Comparison of ENCODE assay signal across 1 cellular context in the genomic region with DNA sequence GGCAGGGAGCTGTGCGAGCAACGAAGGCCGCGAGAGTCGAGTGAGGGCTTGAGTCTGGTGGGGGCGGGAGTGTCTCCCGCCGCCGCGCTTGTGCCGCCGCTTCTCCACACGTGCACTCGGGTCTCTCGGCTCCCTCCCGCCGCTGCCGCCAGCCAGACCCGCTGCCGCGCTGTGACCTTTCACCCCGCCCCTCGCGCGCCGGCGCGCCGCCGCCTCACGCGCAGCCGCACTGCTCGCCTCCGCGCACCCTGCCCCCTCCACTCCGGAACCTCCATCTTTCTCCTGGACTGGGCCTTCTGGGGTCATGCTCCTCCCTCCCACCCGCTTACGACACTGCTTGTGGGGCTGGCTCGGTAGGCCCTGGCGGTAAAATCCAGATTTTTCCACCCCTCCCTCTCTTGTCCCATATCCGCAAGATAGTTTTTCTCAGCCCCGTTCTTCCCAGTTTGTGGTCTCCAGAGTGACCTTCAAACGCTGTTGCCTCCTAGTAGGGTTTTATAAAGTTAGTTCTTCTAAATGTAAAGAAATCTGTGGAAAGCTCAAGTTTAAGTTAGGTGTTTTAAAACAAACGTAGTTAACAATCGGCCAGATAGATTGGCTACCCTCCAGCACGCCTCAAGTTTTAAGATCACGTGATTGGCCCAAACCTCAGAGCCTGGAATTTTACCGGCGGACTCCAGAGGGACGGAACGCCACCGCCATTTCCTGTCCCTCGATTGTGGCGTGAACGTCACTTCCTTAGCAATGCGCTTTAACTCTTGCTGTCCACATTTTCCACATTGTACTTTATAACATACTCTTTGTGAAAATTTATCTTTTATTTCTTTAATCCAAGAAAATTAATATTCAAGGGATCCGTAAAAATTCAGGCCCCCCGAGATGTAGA.
TF ChIP-seq lines count a peak whose summit lies in the region.

A gene (minus strand): TSS at position 181 of the 886 bp plus-strand sequence. CDS start 300 bp downstream, outside the sequence.

TF ChIP-seq in K562, 482 proteins besides CTCF, POLR2A, EP300 and RAD21 (continued from another document and continues in another):
- TF ChIP-seq MCM7 (IDR thresholded peaks at IDR 0.05) (no peak), YY1 (IDR thresholded peaks at IDR 0.05; ENCODE audit: borderline replicate concordance in 1 of 3, control insufficient read depth in 1 of 3, extremely low read depth in 1 of 3, insufficient read depth in 3 of 3, insufficient read length in 1 of 3, insufficient replicate concordance in 2 of 3, low read depth in 1 of 3, low read length in 2 of 3) (peak; percentile 7 to 89 (median 68)), NR1H2 (CRISPR knock-in tag; IDR thresholded peaks at IDR 0.05) (no peak), ZNF717 (CRISPR knock-in tag; IDR thresholded peaks at IDR 0.05) (no peak), HMG20B (CRISPR knock-in tag; IDR thresholded peaks at IDR 0.05) (no peak), CBFB (CRISPR knock-in tag; IDR thresholded peaks at IDR 0.05) (no peak), CHD2 (IDR thresholded peaks at IDR 0.05; ENCODE audit: low read depth, low read length) (no peak; the same call in 1 of the 2 replicates), NFE2L1 (tag; IDR thresholded peaks at IDR 0.05; ENCODE audit: borderline replicate concordance, low read depth) (no peak), ZNF311 (CRISPR knock-in tag; IDR thresholded peaks at IDR 0.05) (no peak), RFX7 (CRISPR knock-in tag; IDR thresholded peaks at IDR 0.05) (no peak), ZNF165 (CRISPR knock-in tag; IDR thresholded peaks at IDR 0.05; ENCODE audit: borderline replicate concordance) (no peak), DDX20 (tag; IDR thresholded peaks at IDR 0.05; ENCODE audit: low read depth) (no peak), JUND (IDR thresholded peaks at IDR 0.05; ENCODE audit: borderline replicate concordance, low read depth, low read length) (no peak), JUND (tag; IDR thresholded peaks at IDR 0.05; ENCODE audit: borderline replicate concordance, low read depth, low read length) (0 out of 3 replicates have a peak, but pooled peaks have one; percentile 49), HDAC3 (IDR thresholded peaks at IDR 0.05; ENCODE audit: borderline replicate concordance, partially characterized antibody) (no peak), MCM3 (IDR thresholded peaks at IDR 0.05) (no peak), SRF (CRISPR knock-in tag; IDR thresholded peaks at IDR 0.05) (no peak), MYBL2 (IDR thresholded peaks at IDR 0.05; ENCODE audit: low read depth) (no peak), MYBL2 (CRISPR knock-in tag; IDR thresholded peaks at IDR 0.05; ENCODE audit: borderline replicate concordance) (no peak), ZC3H8 (IDR thresholded peaks at IDR 0.05) (no peak), TCF7 (IDR thresholded peaks at IDR 0.05; ENCODE audit: borderline replicate concordance) (no peak), IFI16 (CRISPR knock-in tag; IDR thresholded peaks at IDR 0.05) (no peak), GTF2F1 (IDR thresholded peaks at IDR 0.05; ENCODE audit: low read depth, low read length) (no peak), NONO (IDR thresholded peaks at IDR 0.05; ENCODE audit: low read depth in 2 of 2, low read length in 1 of 2) (no peak), STAG1 (CRISPR knock-in tag; IDR thresholded peaks at IDR 0.05; ENCODE audit: borderline replicate concordance) (no peak), RAD51 (IDR thresholded peaks at IDR 0.05; ENCODE audit: borderline replicate concordance, low read depth) (peak; percentile 92), CC2D1A (IDR thresholded peaks at IDR 0.05) (no peak), ZNF184 (CRISPR knock-in tag; IDR thresholded peaks at IDR 0.05) (no peak), IRF2 (CRISPR knock-in tag; IDR thresholded peaks at IDR 0.05) (no peak), RNF2 (IDR thresholded peaks at IDR 0.05) (peak; percentile 71), SIRT6 (IDR thresholded peaks at IDR 0.05; ENCODE audit: low read depth, low read length) (no peak), ETV5 (CRISPR knock-in tag; IDR thresholded peaks at IDR 0.05; ENCODE audit: low read depth) (no peak), CHD4 (IDR thresholded peaks at IDR 0.05; ENCODE audit: insufficient read depth, insufficient replicate concordance, low read depth, low read length, poor library complexity, severe bottlenecking) (no peak), ZFP1 (CRISPR knock-in tag; IDR thresholded peaks at IDR 0.05) (no peak), HNRNPK (IDR thresholded peaks at IDR 0.05; ENCODE audit: low read depth, low read length, poor library complexity, severe bottlenecking) (no peak), TRIM28 (IDR thresholded peaks at IDR 0.05) (no peak), MTF1 (CRISPR knock-in tag; IDR thresholded peaks at IDR 0.05; ENCODE audit: borderline replicate concordance) (no peak), HEY1 (CRISPR knock-in tag; IDR thresholded peaks at IDR 0.05; ENCODE audit: borderline replicate concordance) (no peak), RBM17 (IDR thresholded peaks at IDR 0.05; ENCODE audit: borderline replicate concordance, low read depth, low read length) (no peak), ZNF644 (tag; IDR thresholded peaks at IDR 0.05; ENCODE audit: low read depth) (no peak)
- TF ChIP-seq, protein P1, sequence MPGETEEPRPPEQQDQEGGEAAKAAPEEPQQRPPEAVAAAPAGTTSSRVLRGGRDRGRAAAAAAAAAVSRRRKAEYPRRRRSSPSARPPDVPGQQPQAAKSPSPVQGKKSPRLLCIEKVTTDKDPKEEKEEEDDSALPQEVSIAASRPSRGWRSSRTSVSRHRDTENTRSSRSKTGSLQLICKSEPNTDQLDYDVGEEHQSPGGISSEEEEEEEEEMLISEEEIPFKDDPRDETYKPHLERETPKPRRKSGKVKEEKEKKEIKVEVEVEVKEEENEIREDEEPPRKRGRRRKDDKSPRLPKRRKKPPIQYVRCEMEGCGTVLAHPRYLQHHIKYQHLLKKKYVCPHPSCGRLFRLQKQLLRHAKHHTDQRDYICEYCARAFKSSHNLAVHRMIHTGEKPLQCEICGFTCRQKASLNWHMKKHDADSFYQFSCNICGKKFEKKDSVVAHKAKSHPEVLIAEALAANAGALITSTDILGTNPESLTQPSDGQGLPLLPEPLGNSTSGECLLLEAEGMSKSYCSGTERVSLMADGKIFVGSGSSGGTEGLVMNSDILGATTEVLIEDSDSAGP (CRISPR knock-in tag; IDR thresholded peaks at IDR 0.05) = no peak
- TF ChIP-seq, protein P2, sequence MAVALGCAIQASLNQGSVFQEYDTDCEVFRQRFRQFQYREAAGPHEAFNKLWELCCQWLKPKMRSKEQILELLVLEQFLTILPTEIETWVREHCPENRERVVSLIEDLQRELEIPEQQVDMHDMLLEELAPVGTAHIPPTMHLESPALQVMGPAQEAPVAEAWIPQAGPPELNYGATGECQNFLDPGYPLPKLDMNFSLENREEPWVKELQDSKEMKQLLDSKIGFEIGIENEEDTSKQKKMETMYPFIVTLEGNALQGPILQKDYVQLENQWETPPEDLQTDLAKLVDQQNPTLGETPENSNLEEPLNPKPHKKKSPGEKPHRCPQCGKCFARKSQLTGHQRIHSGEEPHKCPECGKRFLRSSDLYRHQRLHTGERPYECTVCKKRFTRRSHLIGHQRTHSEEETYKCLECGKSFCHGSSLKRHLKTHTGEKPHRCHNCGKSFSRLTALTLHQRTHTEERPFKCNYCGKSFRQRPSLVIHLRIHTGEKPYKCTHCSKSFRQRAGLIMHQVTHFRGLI (CRISPR knock-in tag; IDR thresholded peaks at IDR 0.05) = no peak
- TF ChIP-seq, protein P3, sequence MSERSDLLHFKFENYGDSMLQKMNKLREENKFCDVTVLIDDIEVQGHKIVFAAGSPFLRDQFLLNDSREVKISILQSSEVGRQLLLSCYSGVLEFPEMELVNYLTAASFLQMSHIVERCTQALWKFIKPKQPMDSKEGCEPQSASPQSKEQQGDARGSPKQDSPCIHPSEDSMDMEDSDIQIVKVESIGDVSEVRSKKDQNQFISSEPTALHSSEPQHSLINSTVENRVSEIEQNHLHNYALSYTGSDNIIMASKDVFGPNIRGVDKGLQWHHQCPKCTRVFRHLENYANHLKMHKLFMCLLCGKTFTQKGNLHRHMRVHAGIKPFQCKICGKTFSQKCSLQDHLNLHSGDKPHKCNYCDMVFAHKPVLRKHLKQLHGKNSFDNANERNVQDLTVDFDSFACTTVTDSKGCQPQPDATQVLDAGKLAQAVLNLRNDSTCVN (CRISPR knock-in tag; IDR thresholded peaks at IDR 0.05) = no peak
- TF ChIP-seq, protein P4, sequence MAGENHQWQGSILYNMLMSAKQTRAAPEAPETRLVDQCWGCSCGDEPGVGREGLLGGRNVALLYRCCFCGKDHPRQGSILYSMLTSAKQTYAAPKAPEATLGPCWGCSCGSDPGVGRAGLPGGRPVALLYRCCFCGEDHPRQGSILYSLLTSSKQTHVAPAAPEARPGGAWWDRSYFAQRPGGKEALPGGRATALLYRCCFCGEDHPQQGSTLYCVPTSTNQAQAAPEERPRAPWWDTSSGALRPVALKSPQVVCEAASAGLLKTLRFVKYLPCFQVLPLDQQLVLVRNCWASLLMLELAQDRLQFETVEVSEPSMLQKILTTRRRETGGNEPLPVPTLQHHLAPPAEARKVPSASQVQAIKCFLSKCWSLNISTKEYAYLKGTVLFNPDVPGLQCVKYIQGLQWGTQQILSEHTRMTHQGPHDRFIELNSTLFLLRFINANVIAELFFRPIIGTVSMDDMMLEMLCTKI (IDR thresholded peaks at IDR 0.05; ENCODE audit: partially characterized antibody) = no peak
- TF ChIP-seq, protein P5, sequence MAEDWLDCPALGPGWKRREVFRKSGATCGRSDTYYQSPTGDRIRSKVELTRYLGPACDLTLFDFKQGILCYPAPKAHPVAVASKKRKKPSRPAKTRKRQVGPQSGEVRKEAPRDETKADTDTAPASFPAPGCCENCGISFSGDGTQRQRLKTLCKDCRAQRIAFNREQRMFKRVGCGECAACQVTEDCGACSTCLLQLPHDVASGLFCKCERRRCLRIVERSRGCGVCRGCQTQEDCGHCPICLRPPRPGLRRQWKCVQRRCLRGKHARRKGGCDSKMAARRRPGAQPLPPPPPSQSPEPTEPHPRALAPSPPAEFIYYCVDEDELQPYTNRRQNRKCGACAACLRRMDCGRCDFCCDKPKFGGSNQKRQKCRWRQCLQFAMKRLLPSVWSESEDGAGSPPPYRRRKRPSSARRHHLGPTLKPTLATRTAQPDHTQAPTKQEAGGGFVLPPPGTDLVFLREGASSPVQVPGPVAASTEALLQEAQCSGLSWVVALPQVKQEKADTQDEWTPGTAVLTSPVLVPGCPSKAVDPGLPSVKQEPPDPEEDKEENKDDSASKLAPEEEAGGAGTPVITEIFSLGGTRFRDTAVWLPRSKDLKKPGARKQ (CRISPR knock-in tag; IDR thresholded peaks at IDR 0.05) = no peak
- TF ChIP-seq, protein P6, sequence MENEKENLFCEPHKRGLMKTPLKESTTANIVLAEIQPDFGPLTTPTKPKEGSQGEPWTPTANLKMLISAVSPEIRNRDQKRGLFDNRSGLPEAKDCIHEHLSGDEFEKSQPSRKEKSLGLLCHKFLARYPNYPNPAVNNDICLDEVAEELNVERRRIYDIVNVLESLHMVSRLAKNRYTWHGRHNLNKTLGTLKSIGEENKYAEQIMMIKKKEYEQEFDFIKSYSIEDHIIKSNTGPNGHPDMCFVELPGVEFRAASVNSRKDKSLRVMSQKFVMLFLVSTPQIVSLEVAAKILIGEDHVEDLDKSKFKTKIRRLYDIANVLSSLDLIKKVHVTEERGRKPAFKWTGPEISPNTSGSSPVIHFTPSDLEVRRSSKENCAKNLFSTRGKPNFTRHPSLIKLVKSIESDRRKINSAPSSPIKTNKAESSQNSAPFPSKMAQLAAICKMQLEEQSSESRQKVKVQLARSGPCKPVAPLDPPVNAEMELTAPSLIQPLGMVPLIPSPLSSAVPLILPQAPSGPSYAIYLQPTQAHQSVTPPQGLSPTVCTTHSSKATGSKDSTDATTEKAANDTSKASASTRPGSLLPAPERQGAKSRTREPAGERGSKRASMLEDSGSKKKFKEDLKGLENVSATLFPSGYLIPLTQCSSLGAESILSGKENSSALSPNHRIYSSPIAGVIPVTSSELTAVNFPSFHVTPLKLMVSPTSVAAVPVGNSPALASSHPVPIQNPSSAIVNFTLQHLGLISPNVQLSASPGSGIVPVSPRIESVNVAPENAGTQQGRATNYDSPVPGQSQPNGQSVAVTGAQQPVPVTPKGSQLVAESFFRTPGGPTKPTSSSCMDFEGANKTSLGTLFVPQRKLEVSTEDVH (IDR thresholded peaks at IDR 0.05; ENCODE audit: low read depth, partially characterized antibody) = peak; percentile 48
- TF ChIP-seq, protein P7, sequence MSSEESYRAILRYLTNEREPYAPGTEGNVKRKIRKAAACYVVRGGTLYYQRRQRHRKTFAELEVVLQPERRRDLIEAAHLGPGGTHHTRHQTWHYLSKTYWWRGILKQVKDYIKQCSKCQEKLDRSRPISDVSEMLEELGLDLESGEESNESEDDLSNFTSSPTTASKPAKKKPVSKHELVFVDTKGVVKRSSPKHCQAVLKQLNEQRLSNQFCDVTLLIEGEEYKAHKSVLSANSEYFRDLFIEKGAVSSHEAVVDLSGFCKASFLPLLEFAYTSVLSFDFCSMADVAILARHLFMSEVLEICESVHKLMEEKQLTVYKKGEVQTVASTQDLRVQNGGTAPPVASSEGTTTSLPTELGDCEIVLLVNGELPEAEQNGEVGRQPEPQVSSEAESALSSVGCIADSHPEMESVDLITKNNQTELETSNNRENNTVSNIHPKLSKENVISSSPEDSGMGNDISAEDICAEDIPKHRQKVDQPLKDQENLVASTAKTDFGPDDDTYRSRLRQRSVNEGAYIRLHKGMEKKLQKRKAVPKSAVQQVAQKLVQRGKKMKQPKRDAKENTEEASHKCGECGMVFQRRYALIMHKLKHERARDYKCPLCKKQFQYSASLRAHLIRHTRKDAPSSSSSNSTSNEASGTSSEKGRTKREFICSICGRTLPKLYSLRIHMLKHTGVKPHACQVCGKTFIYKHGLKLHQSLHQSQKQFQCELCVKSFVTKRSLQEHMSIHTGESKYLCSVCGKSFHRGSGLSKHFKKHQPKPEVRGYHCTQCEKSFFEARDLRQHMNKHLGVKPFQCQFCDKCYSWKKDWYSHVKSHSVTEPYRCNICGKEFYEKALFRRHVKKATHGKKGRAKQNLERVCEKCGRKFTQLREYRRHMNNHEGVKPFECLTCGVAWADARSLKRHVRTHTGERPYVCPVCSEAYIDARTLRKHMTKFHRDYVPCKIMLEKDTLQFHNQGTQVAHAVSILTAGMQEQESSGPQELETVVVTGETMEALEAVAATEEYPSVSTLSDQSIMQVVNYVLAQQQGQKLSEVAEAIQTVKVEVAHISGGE (CRISPR knock-in tag; IDR thresholded peaks at IDR 0.05) = peak; percentile 85 to 98 (median 97)
- TF ChIP-seq, protein P8, sequence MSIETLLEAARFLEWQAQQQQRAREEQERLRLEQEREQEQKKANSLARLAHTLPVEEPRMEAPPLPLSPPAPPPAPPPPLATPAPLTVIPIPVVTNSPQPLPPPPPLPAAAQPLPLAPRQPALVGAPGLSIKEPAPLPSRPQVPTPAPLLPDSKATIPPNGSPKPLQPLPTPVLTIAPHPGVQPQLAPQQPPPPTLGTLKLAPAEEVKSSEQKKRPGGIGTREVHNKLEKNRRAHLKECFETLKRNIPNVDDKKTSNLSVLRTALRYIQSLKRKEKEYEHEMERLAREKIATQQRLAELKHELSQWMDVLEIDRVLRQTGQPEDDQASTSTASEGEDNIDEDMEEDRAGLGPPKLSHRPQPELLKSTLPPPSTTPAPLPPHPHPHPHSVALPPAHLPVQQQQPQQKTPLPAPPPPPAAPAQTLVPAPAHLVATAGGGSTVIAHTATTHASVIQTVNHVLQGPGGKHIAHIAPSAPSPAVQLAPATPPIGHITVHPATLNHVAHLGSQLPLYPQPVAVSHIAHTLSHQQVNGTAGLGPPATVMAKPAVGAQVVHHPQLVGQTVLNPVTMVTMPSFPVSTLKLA (conservative IDR thresholded peaks at IDR 0.05) = peak; percentile 48 to 78
